ENCODE assay signal across 12 cellular contexts in the genomic region with DNA sequence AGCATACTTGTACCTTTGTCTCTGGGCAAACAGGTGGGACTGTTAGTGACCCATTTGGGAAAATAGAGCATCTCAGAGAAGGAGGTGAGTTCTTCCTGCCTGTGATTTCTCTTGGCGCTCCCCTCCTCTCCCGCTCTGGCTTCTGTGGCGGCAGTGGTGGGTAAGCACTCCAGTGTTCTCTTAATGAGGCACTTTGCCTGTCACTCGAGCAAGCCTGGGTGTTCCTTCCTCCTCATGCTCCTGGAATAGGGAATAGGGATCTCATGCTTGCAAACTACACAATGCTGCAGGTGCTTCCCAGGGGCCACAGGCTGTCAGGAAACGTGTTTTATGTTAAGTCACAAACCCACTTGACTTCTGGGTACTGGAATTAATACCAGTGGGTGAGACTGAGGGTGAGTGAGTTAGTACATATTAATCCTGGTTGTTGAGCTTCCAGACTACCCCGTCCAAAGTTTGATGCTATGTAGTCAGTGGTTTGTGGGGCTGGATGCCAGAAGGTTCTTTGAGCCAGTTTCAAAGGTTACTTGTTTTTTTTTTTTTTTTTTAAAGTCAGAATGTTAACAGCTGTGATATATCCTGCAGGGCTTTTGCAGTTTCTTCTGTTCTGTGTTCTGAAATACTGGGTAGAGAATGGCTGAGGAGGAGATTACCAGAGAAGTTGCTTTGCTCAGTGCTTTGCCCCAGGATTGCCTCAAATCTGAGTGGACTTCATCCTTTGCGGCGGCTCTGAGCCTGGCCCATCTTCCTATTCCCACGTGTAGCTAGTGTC. TPM values are rescaled to one million over a fixed set of nuclear protein-coding genes. Genes with fewer than 3 reads are reported as not detected.
DNase-seq lines count a peak whose midpoint lies in the region; ATAC-seq, FAIRE-seq and TF ChIP-seq lines count a peak whose summit lies in the region.
"Had no signal": no experiment of that assay in that cellular context is flagged by ENCODE, and none has a peak within 500 bp of the region (broad histone marks: within the 10 kb centered on the region; RNA-seq: fewer than 3 reads in every experiment).

No MANE protein-coding gene starts in this region.

- peaks cover 42% of the 10 kb centered on the region; the same call in 1 of the 2 replicates for H3K4me1 ChIP-seq in iPS-20b (ENCODE audit: insufficient read depth, low read length)
- H3K4me1 ChIP-seq in small intestine (ENCODE audit: control insufficient read depth in 2 of 2, insufficient read depth in 1 of 2, low read depth in 1 of 2, low read length in 1 of 2) = peaks cover 0 to 2% of the 10 kb centered on the region in 2 donors
- peaks cover 6 to 19% (median 17%) of the 10 kb centered on the region in 4 donors for H3K4me1 ChIP-seq in esophagus muscularis mucosa
- H3K4me1 ChIP-seq: HAP-1, SJSA1 had no signal

- H3K9ac ChIP-seq in iPS-20b (ENCODE audit: low read depth, low read length) = peak overlapping the region; percentile 20; the same call in 1 of the 2 replicates

- WGBS in small intestine, 3 donors = 45 to 58% (median 51%) methylated on average over 9 of the region's 9 CpGs
- 46% methylated on average over 9 of the region's 9 CpGs for WGBS in esophagus muscularis mucosa

- peaks cover 13 to 45% of the 10 kb centered on the region in 2 donors for H3K36me3 Mint-ChIP-seq in activated T-cell treated with anti-CD3 and anti-CD28 coated beads, Interleukin-2, amount 50 U/mL, for 72 hours (ENCODE audit: insufficient read depth in 2 of 2)
- H3K36me3 Mint-ChIP-seq in activated T-helper 1 cell treated with anti-CD3 and anti-CD28 coated beads, Interleukin-12 subunit alpha, Interleukin-12 subunit beta, Interleukin-2, Interleukin-4 antibody, amounts not matched to agents 30 ng/mL and 10 ng/mL and 1 ng/mL, durations not matched to agents 14 hours and 24 hours and 36 hours (ENCODE audit: low read depth) = peaks cover 50% of the 10 kb centered on the region

- no peak for TF ChIP-seq EP300 in esophagus muscularis mucosa (IDR thresholded peaks at IDR 0.05)

- TF ChIP-seq CTCF in esophagus muscularis mucosa (IDR thresholded peaks at IDR 0.05) = no peak

- TF ChIP-seq POLR2A in esophagus muscularis mucosa (IDR thresholded peaks at IDR 0.05; ENCODE audit: low read depth) = no peak

- H3K9me3 Mint-ChIP-seq in activated T-cell treated with anti-CD3 and anti-CD28 coated beads, Interleukin-2, amount 50 U/mL, for 72 hours = no peaks in the 10 kb centered on the region
- no peaks in the 10 kb centered on the region for H3K9me3 Mint-ChIP-seq in activated T-helper 1 cell treated with anti-CD3 and anti-CD28 coated beads, Interleukin-12 subunit alpha, Interleukin-12 subunit beta, Interleukin-2, Interleukin-4 antibody, amounts not matched to agents 30 ng/mL and 10 ng/mL and 1 ng/mL, durations not matched to agents 14 hours and 24 hours and 36 hours

- H3K27ac ChIP-seq in iPS-20b (ENCODE audit: low read length) = no peak overlapping the region
- no peak overlapping the region for H3K27ac ChIP-seq in small intestine (ENCODE audit: low read depth in 1 of 2, low read length in 1 of 2)
- H3K27ac ChIP-seq in esophagus muscularis mucosa (replicated peaks in 1 of 4) = peak overlapping the region in 2 of 4 donors; percentile 28 to 34
- H3K27ac ChIP-seq: SJSA1 had no signal

- no peak overlapping the region for H3K4me3 Mint-ChIP-seq in activated T-cell treated with anti-CD3 and anti-CD28 coated beads, Interleukin-2, amount 50 U/mL, for 72 hours
- no peak overlapping the region for H3K4me3 Mint-ChIP-seq in activated T-helper 1 cell treated with anti-CD3 and anti-CD28 coated beads, Interleukin-12 subunit alpha, Interleukin-12 subunit beta, Interleukin-2, Interleukin-4 antibody, amounts not matched to agents 30 ng/mL and 10 ng/mL and 1 ng/mL, durations not matched to agents 14 hours and 24 hours and 36 hours

- H3K36me3 ChIP-seq in iPS-20b (ENCODE audit: insufficient read depth, low read depth, low read length) (peaks cover 37% of the 10 kb centered on the region), small intestine (ENCODE audit: control insufficient read depth in 2 of 2, insufficient read depth in 2 of 2, low read length in 2 of 2) (peaks cover 10 to 23% of the 10 kb centered on the region in 2 donors), esophagus muscularis mucosa (peaks cover 36 to 65% (median 49%) of the 10 kb centered on the region in 4 donors)

- H3K4me1 Mint-ChIP-seq in activated T-cell treated with anti-CD3 and anti-CD28 coated beads, Interleukin-2, amount 50 U/mL, for 72 hours (ENCODE audit: low read depth) = peaks cover 11% of the 10 kb centered on the region
- no peaks in the 10 kb centered on the region for H3K4me1 Mint-ChIP-seq in activated T-helper 1 cell treated with anti-CD3 and anti-CD28 coated beads, Interleukin-12 subunit alpha, Interleukin-12 subunit beta, Interleukin-2, Interleukin-4 antibody, amounts not matched to agents 30 ng/mL and 10 ng/mL and 1 ng/mL, durations not matched to agents 14 hours and 24 hours and 36 hours (ENCODE audit: low read depth)

- H3K9me3 ChIP-seq in iPS-20b (ENCODE audit: insufficient read depth, low read depth, low read length) = no peaks in the 10 kb centered on the region
- no peaks in the 10 kb centered on the region for H3K9me3 ChIP-seq in small intestine (ENCODE audit: control insufficient read depth, low read depth)
- H3K9me3 ChIP-seq in esophagus muscularis mucosa = no peaks in the 10 kb centered on the region
- H3K9me3 ChIP-seq: HAP-1, SJSA1 had no signal

- no peak for DNase-seq in activated T-cell treated with anti-CD3 and anti-CD28 coated beads, Interleukin-2, amount 50 U/mL, for 72 hours
- no peak for DNase-seq in activated T-cell treated with anti-CD3 and anti-CD28 coated beads, Interleukin-2, amount 50 U/mL, for 1 hour
- DNase-seq in activated T-helper 1 cell treated with anti-CD3 and anti-CD28 coated beads, Interleukin-12 subunit alpha, Interleukin-12 subunit beta, Interleukin-2, Interleukin-4 antibody, amounts not matched to agents 30 ng/mL and 10 ng/mL and 1 ng/mL, durations not matched to agents 14 hours and 24 hours and 36 hours (ENCODE audit: low spot score) = no peak
- DNase-seq in small intestine (peak; percentile 77), NCI-H2171 treated with DMSO at 0.1 percent for 48 hours (lab: John Stamatoyannopoulos, UW) (no peak), esophagus muscularis mucosa (ENCODE audit: extremely low spot score) (no peak)
- DNase-seq: activated CD4-positive, CD25-positive, alpha-beta regulatory T cell treated with anti-CD3 and anti-CD28 coated beads, Interleukin-2, amount 50 U/mL, for 72 hours; NCI-H69 had no signal

- ATAC-seq in activated T-cell treated with anti-CD3 and anti-CD28 coated beads, Interleukin-2, amount 50 U/mL, for 72 hours (replicated peaks in 1 of 2) = no peak
- no peak for ATAC-seq in GM18870 (IDR thresholded peaks at IDR 0.05; ENCODE audit: unreplicated experiment)

- H3K27ac Mint-ChIP-seq in activated T-cell treated with anti-CD3 and anti-CD28 coated beads, Interleukin-2, amount 50 U/mL, for 72 hours = peak overlapping the region; percentile 32
- peak overlapping the region; percentile 13 for H3K27ac Mint-ChIP-seq in activated T-helper 1 cell treated with anti-CD3 and anti-CD28 coated beads, Interleukin-12 subunit alpha, Interleukin-12 subunit beta, Interleukin-2, Interleukin-4 antibody, amounts not matched to agents 30 ng/mL and 10 ng/mL and 1 ng/mL, durations not matched to agents 14 hours and 24 hours and 36 hours

- FAIRE-seq in small intestine (lab: Jason Lieb, UNC) = no peak

- H3K4me3 ChIP-seq in iPS-20b (ENCODE audit: low read length) (no peak overlapping the region), small intestine (ENCODE audit: low read depth in 1 of 2, low read length in 2 of 2) (no peak overlapping the region), esophagus muscularis mucosa (no peak overlapping the region)
- H3K4me3 ChIP-seq: HAP-1, SJSA1 had no signal

- H3K27me3 Mint-ChIP-seq in activated T-cell treated with anti-CD3 and anti-CD28 coated beads, Interleukin-2, amount 50 U/mL, for 72 hours (ENCODE audit: low read depth) = no peaks in the 10 kb centered on the region
- no peaks in the 10 kb centered on the region for H3K27me3 Mint-ChIP-seq in activated T-helper 1 cell treated with anti-CD3 and anti-CD28 coated beads, Interleukin-12 subunit alpha, Interleukin-12 subunit beta, Interleukin-2, Interleukin-4 antibody, amounts not matched to agents 30 ng/mL and 10 ng/mL and 1 ng/mL, durations not matched to agents 14 hours and 24 hours and 36 hours (ENCODE audit: insufficient read depth)

- H3K27me3 ChIP-seq in iPS-20b (ENCODE audit: insufficient read depth, low read length) = no peaks in the 10 kb centered on the region
- H3K27me3 ChIP-seq in small intestine (ENCODE audit: control insufficient read depth in 2 of 2, insufficient read depth in 2 of 2, low read length in 2 of 2) = no peaks in the 10 kb centered on the region
- H3K27me3 ChIP-seq in esophagus muscularis mucosa = no peaks in the 10 kb centered on the region
- H3K27me3 ChIP-seq: SJSA1 had no signal

- intact Hi-C loops in activated T-helper 1 cell treated with anti-CD3 and anti-CD28 coated beads, Interleukin-12 subunit alpha, Interleukin-12 subunit beta, Interleukin-2, Interleukin-4 antibody, amounts not matched to agents 30 ng/mL and 10 ng/mL and 1 ng/mL, durations not matched to agents 14 hours and 24 hours and 36 hours (cut with micrococcal nuclease) = no loop called here
- intact Hi-C loops in esophagus muscularis mucosa (cut with DNase I) = no loop called here

RNA-seq across cellular contexts. Expression of a gene that starts 30.5 kb away (rescaled TPM):
- total RNA-seq in activated T-cell treated with anti-CD3 and anti-CD28 coated beads, Interleukin-2, amount 50 U/mL, for 72 hours = 100 to 1,000 TPM; 225 to 272 TPM
- total RNA-seq in activated T-helper 1 cell treated with anti-CD3 and anti-CD28 coated beads, Interleukin-12 subunit alpha, Interleukin-12 subunit beta, Interleukin-2, Interleukin-4 antibody, amounts not matched to agents 30 ng/mL and 10 ng/mL and 1 ng/mL, durations not matched to agents 14 hours and 24 hours and 36 hours = 169 and 192 TPM in 2 replicates
- polyA plus RNA-seq in small intestine = 10 to 100 TPM in 1 of 3 donors, 1 to 10 TPM in 2; 4.0 to 13.6 (median 4.6) TPM
- 10 to 100 TPM; 16.6 to 23.3 (median 19.3) TPM for total RNA-seq in esophagus muscularis mucosa
